In the genomic region with DNA sequence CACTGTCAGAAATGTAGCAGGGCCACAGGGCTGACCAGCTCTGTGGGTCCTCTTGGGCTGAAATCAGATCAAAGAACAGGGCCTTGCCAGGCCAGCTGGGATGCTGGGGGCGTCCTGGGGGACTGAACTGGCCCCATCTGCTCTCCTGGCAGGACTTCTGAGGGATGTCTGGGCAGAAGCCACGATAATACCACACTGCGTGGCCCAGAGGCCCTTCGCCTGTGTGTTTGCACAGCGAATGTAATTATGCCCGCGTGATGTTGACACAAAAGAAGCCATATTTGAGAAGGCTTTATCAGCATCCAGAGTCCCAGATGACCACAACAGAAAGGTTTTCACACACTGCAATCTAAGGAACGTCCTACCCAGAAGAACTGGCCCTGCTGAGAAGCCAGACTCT, we compare ENCODE assay signal across 17 cellular contexts.
A peak's percentile ranks its signal among the peaks of the same experiment; 100 is the strongest.
DNase-seq lines count a peak whose midpoint lies in the region; ATAC-seq lines count a peak whose summit lies in the region.
"Had no signal": no experiment of that assay in that cellular context is flagged by ENCODE, and none has a peak within 500 bp of the region (broad histone marks: within the 10 kb centered on the region; RNA-seq: fewer than 3 reads in every experiment).

No MANE protein-coding gene starts in this region.

- DNase-seq in DMS53 treated with DMSO at 0.1 percent for 48 hours (lab: John Stamatoyannopoulos, UW; ENCODE audit: unreplicated experiment), result peak; percentile 79
- peak; percentile 81 for DNase-seq in NCI-H146 treated with DMSO at 0.1 percent for 48 hours (lab: John Stamatoyannopoulos, UW; ENCODE audit: unreplicated experiment)
- DNase-seq in SHP77 treated with DMSO at 0.1 percent for 48 hours (lab: John Stamatoyannopoulos, UW), result peak; percentile 81
- DNase-seq in mucosa of gallbladder (ENCODE audit: low spot score), result peak; percentile 10
- no peak for DNase-seq in pons (ENCODE audit: low spot score)
- DNase-seq in NOMO-1 treated with DMSO at 0.1 percent for 48 hours (lab: John Stamatoyannopoulos, UW; ENCODE audit: unreplicated experiment), result no peak
- DNase-seq: activated CD4-positive, CD25-positive, alpha-beta regulatory T cell; activated T-cell treated with anti-CD3 and anti-CD28 coated beads, Interleukin-2, amount 50 U/mL, for 72 hours; CD8-positive, alpha-beta memory T cell; NCI-H187; NCI-H524; PC-3; stimulated activated naive CD8-positive, alpha-beta T cell treated with anti-CD3 and anti-CD28 coated beads, Interleukin-15, Interleukin-2, amounts not matched to agents 100 U/mL and 50 U/mL, for 24 hours; trophoblast cell had no signal

- ATAC-seq in HG03025 (IDR thresholded peaks at IDR 0.05; ENCODE audit: low FRiP score, unreplicated experiment) (no peak), GM18520 (IDR thresholded peaks at IDR 0.05; ENCODE audit: unreplicated experiment) (no peak)
- ATAC-seq: activated naive CD4-positive, alpha-beta T cell treated with anti-CD3 and anti-CD28 coated beads, Interleukin-2, amount 50 U/mL, for 72 hours; activated T-cell treated with anti-CD3 and anti-CD28 coated beads, Interleukin-2, amount 50 U/mL, for 72 hours; PC-3; stimulated activated naive CD8-positive, alpha-beta T cell treated with anti-CD3 and anti-CD28 coated beads, Interleukin-15, Interleukin-2, amounts not matched to agents 100 U/mL and 50 U/mL, for 24 hours had no signal

Comparison
In these comparisons a context has a peak if more than half of its experiments do, and no peak if none do; other contexts are left out.
1. DNase-seq: peak in DMS53 treated with DMSO at 0.1 percent for 48 hours (single experiment), NCI-H146 treated with DMSO at 0.1 percent for 48 hours (single experiment), SHP77 treated with DMSO at 0.1 percent for 48 hours (single experiment) and mucosa of gallbladder (single experiment); none in pons (single experiment) and NOMO-1 treated with DMSO at 0.1 percent for 48 hours (single experiment).